ENCODE assay signal across 32 cellular contexts in genomic region chr4:17898553-17898952, GRCh38.
"Had no signal": no experiment of that assay in that cellular context is flagged by ENCODE, and none has a peak within 500 bp of the region (broad histone marks: within the 10 kb centered on the region; RNA-seq: fewer than 3 reads in every experiment).

No MANE protein-coding gene starts in this region.

- H3K36me3 ChIP-seq: adrenal gland, gastrocnemius medialis, neutrophil, ovary, right lobe of liver, thoracic aorta, vagina had no signal

- H3K4me3 ChIP-seq: adrenal gland, body of pancreas, gastrocnemius medialis, hepatocyte, mucosa of descending colon, ovary, right lobe of liver, skin epidermis, thoracic aorta, vagina had no signal

- FAIRE-seq: endometrium, keratinocyte, TTC549 had no signal

- H3K27me3 ChIP-seq: adrenal gland, body of pancreas, gastrocnemius medialis, hepatocyte, neutrophil, ovary, right lobe of liver, vagina had no signal

- H3K9me3 ChIP-seq: adrenal gland, body of pancreas, gastrocnemius medialis, mucosa of descending colon, neutrophil, ovary, right lobe of liver, thoracic aorta, vagina had no signal

- H3K27ac ChIP-seq: adrenal gland, body of pancreas, gastrocnemius medialis, hepatocyte, neutrophil, ovary, right lobe of liver, skin epidermis, thoracic aorta, vagina, WERI-Rb-1 had no signal

- H3K4me1 ChIP-seq: adrenal gland, body of pancreas, gastrocnemius medialis, right lobe of liver, vagina had no signal

- DNase-seq: activated CD4-positive, alpha-beta T cell treated with anti-CD3 and anti-CD28 coated beads for 48 hours; activated CD4-positive, alpha-beta T cell treated with anti-CD3 and anti-CD28 coated beads, Interleukin-2, amount 50 U/mL, for 48 hours; activated CD8-positive, alpha-beta memory T cell treated with anti-CD3 and anti-CD28 coated beads for 24 hours; activated effector memory CD4-positive, alpha-beta T cell treated with Interleukin-2 at 50 U/mL for 16 hours; activated naive CD4-positive, alpha-beta T cell treated with Interleukin-2 at 50 U/mL for 16 hours; activated naive CD8-positive, alpha-beta T cell treated with anti-CD3 and anti-CD28 coated beads for 36 hours; adrenal gland; aorta; body of pancreas; cortex of kidney; effector CD4-positive, alpha-beta T cell; gastrocnemius medialis; glutamatergic neuron; left cardiac atrium; left ventricle myocardium superior; mucosa of descending colon; ovary; right lobe of liver; stimulated activated CD4-positive, alpha-beta T cell treated with anti-CD3 and anti-CD28 coated beads, Interleukin-4, amount 100 ng/mL, for 24 hours; T-helper 9 cell; WERI-Rb-1 had no signal

- ATAC-seq: activated CD4-positive, CD25-positive, alpha-beta regulatory T cell treated with anti-CD3 and anti-CD28 coated beads, Interleukin-2, amount 50 U/mL, for 24 hours; body of pancreas; gastrocnemius medialis; left cardiac atrium; left ventricle myocardium superior; mucosa of descending colon; natural killer cell treated with Interleukin-12 subunit alpha and Interleukin-12 subunit beta and Interleukin-15 and Interleukin-18, amount 100 ng/mL, for 72 hours; right lobe of liver; stimulated activated effector memory CD8-positive, alpha-beta T cell treated with anti-CD3 and anti-CD28 coated beads, Interleukin-12 subunit alpha, Interleukin-12 subunit beta, amount 100 ng/mL, for 72 hours had no signal
